2 cellular contexts compared by ENCODE assay signal in the genomic region with DNA sequence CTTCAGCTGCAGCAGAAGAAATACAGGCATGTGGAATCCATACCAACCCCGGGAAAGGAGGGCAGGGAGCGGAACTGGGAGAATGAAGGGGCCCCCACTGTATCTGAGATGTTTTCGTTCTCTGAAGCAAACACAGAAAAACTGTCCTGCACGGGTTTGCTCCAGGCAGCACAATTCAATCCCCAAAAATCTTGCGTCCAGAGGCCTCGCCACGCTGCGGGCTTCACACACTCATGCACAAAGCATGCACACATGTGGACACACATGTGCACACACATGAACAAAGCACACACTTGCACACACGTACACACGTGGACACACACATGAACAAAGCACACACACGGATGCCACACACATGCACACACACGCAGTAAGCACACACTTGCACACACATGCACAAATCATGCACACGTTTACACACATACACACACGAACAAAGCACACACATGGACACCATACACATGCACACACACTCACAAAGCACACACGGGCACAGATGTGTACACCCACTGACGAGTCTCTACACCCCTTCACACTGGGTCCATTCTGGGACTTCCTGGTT.
TF ChIP-seq lines count a peak whose summit lies in the region.

No MANE protein-coding gene starts in this region.

TF ChIP-seq in HepG2, 621 proteins besides CTCF, POLR2A, EP300 and RAD21:
- TF ChIP-seq ATF7 (IDR thresholded peaks at IDR 0.05), result peak; percentile 16; the same call in 1 of the 2 replicates
- TF ChIP-seq ATF7 (CRISPR knock-in tag; IDR thresholded peaks at IDR 0.05), result no peak
- TF ChIP-seq, protein P1, sequence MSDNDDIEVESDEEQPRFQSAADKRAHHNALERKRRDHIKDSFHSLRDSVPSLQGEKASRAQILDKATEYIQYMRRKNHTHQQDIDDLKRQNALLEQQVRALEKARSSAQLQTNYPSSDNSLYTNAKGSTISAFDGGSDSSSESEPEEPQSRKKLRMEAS (IDR thresholded peaks at IDR 0.05), result no peak
- TF ChIP-seq, protein P2, sequence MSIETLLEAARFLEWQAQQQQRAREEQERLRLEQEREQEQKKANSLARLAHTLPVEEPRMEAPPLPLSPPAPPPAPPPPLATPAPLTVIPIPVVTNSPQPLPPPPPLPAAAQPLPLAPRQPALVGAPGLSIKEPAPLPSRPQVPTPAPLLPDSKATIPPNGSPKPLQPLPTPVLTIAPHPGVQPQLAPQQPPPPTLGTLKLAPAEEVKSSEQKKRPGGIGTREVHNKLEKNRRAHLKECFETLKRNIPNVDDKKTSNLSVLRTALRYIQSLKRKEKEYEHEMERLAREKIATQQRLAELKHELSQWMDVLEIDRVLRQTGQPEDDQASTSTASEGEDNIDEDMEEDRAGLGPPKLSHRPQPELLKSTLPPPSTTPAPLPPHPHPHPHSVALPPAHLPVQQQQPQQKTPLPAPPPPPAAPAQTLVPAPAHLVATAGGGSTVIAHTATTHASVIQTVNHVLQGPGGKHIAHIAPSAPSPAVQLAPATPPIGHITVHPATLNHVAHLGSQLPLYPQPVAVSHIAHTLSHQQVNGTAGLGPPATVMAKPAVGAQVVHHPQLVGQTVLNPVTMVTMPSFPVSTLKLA (IDR thresholded peaks at IDR 0.05), result peak; percentile 97
- TF ChIP-seq ZNF264 (CRISPR knock-in tag; IDR thresholded peaks at IDR 0.05), result no peak
- TF ChIP-seq NR3C1 (CRISPR knock-in tag; IDR thresholded peaks at IDR 0.05), result no peak
- TF ChIP-seq ZNF317 (CRISPR knock-in tag; IDR thresholded peaks at IDR 0.05), result no peak
- TF ChIP-seq TCF7 (IDR thresholded peaks at IDR 0.05; ENCODE audit: low read depth), result no peak
- no peak for TF ChIP-seq RFXAP (CRISPR knock-in tag; IDR thresholded peaks at IDR 0.05; ENCODE audit: borderline replicate concordance)
- peak; percentile 84; the same call in 1 of the 2 replicates for TF ChIP-seq PLRG1 (conservative IDR thresholded peaks at IDR 0.05)
- TF ChIP-seq NBN (conservative IDR thresholded peaks at IDR 0.05), result 0 out of 2 replicates have a peak, but pooled peaks have one; percentile 31
TF ChIP-seq in HepG2: peak in this region for 4.

TF ChIP-seq in GM12878, 131 proteins besides CTCF, POLR2A, EP300 and RAD21:
- TF ChIP-seq TCF3 (IDR thresholded peaks at IDR 0.05; ENCODE audit: borderline replicate concordance, insufficient read depth, low read depth, low read length) (0 out of 2 replicates have a peak, but pooled peaks have one; percentile 15), HDGF (IDR thresholded peaks at IDR 0.05) (peak; percentile 35; the same call in 1 of the 2 replicates), SMARCA5 (IDR thresholded peaks at IDR 0.05) (no peak), MTA2 (IDR thresholded peaks at IDR 0.05; ENCODE audit: low read depth) (no peak), ESRRA (IDR thresholded peaks at IDR 0.05; ENCODE audit: low read length) (no peak), STAT1 (conservative IDR thresholded peaks at IDR 0.05) (no peak)
- TF ChIP-seq, protein P3, sequence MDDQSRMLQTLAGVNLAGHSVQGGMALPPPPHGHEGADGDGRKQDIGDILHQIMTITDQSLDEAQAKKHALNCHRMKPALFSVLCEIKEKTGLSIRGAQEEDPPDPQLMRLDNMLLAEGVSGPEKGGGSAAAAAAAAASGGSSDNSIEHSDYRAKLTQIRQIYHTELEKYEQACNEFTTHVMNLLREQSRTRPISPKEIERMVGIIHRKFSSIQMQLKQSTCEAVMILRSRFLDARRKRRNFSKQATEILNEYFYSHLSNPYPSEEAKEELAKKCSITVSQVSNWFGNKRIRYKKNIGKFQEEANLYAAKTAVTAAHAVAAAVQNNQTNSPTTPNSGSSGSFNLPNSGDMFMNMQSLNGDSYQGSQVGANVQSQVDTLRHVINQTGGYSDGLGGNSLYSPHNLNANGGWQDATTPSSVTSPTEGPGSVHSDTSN (IDR thresholded peaks at IDR 0.05; ENCODE audit: insufficient replicate concordance, low read depth, low read length), result peak; percentile 50
- TF ChIP-seq, protein P4, sequence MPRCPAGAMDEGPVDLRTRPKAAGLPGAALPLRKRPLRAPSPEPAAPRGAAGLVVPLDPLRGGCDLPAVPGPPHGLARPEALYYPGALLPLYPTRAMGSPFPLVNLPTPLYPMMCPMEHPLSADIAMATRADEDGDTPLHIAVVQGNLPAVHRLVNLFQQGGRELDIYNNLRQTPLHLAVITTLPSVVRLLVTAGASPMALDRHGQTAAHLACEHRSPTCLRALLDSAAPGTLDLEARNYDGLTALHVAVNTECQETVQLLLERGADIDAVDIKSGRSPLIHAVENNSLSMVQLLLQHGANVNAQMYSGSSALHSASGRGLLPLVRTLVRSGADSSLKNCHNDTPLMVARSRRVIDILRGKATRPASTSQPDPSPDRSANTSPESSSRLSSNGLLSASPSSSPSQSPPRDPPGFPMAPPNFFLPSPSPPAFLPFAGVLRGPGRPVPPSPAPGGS (IDR thresholded peaks at IDR 0.05; ENCODE audit: borderline replicate concordance, insufficient read depth, low read depth, low read length, poor library complexity, severe bottlenecking), result peak; percentile 90
